In the genomic region with DNA sequence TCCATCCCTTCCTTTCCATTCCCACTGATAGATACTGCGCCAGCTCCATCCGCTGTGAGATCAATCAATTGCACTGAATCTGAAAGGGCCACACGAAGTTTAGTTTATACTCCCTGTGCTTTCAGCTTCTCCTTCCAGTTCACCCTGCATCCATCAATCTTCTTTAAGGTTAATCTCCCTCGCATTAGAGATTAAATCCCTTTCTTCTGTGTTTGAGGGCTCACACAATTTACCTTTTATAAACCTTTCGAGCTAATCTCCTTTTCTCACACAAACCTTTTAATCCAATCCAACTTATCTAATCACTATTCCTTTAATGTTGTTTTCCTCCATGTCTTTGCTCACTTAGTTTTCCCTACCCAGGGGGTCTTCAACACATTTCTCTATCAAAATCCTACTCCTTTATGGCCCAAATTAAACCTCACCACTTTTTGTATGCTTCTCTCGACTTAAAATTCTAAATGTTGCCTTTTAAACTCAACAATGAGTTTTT, we compare ENCODE assay signal across 16 cellular contexts.
DNase-seq lines count a peak whose midpoint lies in the region; ATAC-seq and TF ChIP-seq lines count a peak whose summit lies in the region.
"Had no signal": no experiment of that assay in that cellular context is flagged by ENCODE, and none has a peak within 500 bp of the region (broad histone marks: within the 10 kb centered on the region; RNA-seq: fewer than 3 reads in every experiment).

No MANE protein-coding gene starts in this region.

- H3K27me3 Mint-ChIP-seq in GM23338 (ENCODE audit: insufficient read depth, low read depth, poor library complexity) (no peaks in the 10 kb centered on the region), neural progenitor cell (ENCODE audit: insufficient read depth, low read depth) (peaks cover 10% of the 10 kb centered on the region)
- H3K27me3 Mint-ChIP-seq in stimulated activated memory B cell treated with anti-CD40 and anti-IgM and Interleukin-4, amounts not matched to agents 10 μg/mL and 1 μg/mL and 100 μg/mL, for 72 hours: no peaks in the 10 kb centered on the region
- H3K27me3 Mint-ChIP-seq: CD4-positive, CD25-positive, alpha-beta regulatory T cell; CD8-positive, alpha-beta memory T cell had no signal

- H3K9me2 ChIP-seq in GM23338 (ENCODE audit: insufficient read depth): no peaks in the 10 kb centered on the region

- H3K4me3 Mint-ChIP-seq in GM23338 (no peak overlapping the region), neural progenitor cell (no peak overlapping the region)
- H3K4me3 Mint-ChIP-seq in stimulated activated memory B cell treated with anti-CD40 and anti-IgM and Interleukin-4, amounts not matched to agents 10 μg/mL and 1 μg/mL and 100 μg/mL, for 72 hours: no peak overlapping the region
- H3K4me3 Mint-ChIP-seq: CD4-positive, CD25-positive, alpha-beta regulatory T cell; CD8-positive, alpha-beta memory T cell had no signal

- H3K9ac ChIP-seq in neural progenitor cell: no peak overlapping the region

- H3K9me3 Mint-ChIP-seq in GM23338: no peaks in the 10 kb centered on the region
- no peaks in the 10 kb centered on the region for H3K9me3 Mint-ChIP-seq in neural progenitor cell
- H3K9me3 Mint-ChIP-seq in stimulated activated memory B cell treated with anti-CD40 and anti-IgM and Interleukin-4, amounts not matched to agents 10 μg/mL and 1 μg/mL and 100 μg/mL, for 72 hours: no peaks in the 10 kb centered on the region
- H3K9me3 Mint-ChIP-seq: CD8-positive, alpha-beta memory T cell had no signal

- H3F3A ChIP-seq in GM23338 (replicated peaks; ENCODE audit: low read depth): no peaks in the 10 kb centered on the region
- peaks cover 3% of the 10 kb centered on the region for H3F3A ChIP-seq in neural progenitor cell (ENCODE audit: low read depth)

- H3K36me3 ChIP-seq in GM23338 (ENCODE audit: insufficient read depth) (no peaks in the 10 kb centered on the region), WERI-Rb-1 (no peaks in the 10 kb centered on the region), neural progenitor cell (no peaks in the 10 kb centered on the region), gastroesophageal sphincter (no peaks in the 10 kb centered on the region)
- H3K36me3 ChIP-seq: BE2C, HAP-1 had no signal

- no peak for TF ChIP-seq POLR2A in gastroesophageal sphincter (IDR thresholded peaks at IDR 0.05)

- H3K79me2 ChIP-seq in GM23338 (replicated peaks; ENCODE audit: insufficient read depth) (no peaks in the 10 kb centered on the region), neural progenitor cell (ENCODE audit: low read depth) (no peaks in the 10 kb centered on the region)

- WGBS in gastroesophageal sphincter (ENCODE audit: low coverage in 1 of 2), 2 donors: 70 to 81% methylated on average over 6 of the region's 6 CpGs

- H3K27ac ChIP-seq in GM23338 (ENCODE audit: low read depth) (no peak overlapping the region), WERI-Rb-1 (no peak overlapping the region), neural progenitor cell (no peak overlapping the region), gastroesophageal sphincter (no peak overlapping the region)

- no peak overlapping the region for H3K4me3 ChIP-seq in GM23338
- H3K4me3 ChIP-seq in WERI-Rb-1 (ENCODE audit: low read depth, low read length): no peak overlapping the region
- no peak overlapping the region for H3K4me3 ChIP-seq in neural progenitor cell
- no peak overlapping the region for H3K4me3 ChIP-seq in gastroesophageal sphincter
- H3K4me3 ChIP-seq: GM12878, HAP-1 had no signal

- H3K4me2 ChIP-seq in GM23338 (no peak overlapping the region), neural progenitor cell (no peak overlapping the region)

- ATAC-seq in GM23338 (no peak), gastroesophageal sphincter (no peak)
- ATAC-seq in stimulated activated memory B cell treated with anti-CD40 and anti-IgM and Interleukin-4, amounts not matched to agents 10 μg/mL and 1 μg/mL and 100 μg/mL, for 72 hours: no peak
- ATAC-seq: GM12878 had no signal

- no peaks in the 10 kb centered on the region for H4K20me1 ChIP-seq in GM23338 (replicated peaks; ENCODE audit: insufficient read depth)
- H4K20me1 ChIP-seq in neural progenitor cell (ENCODE audit: low read depth): no peaks in the 10 kb centered on the region

- no peaks in the 10 kb centered on the region for H3K27me3 ChIP-seq in GM23338 (ENCODE audit: insufficient read depth)
- no peaks in the 10 kb centered on the region for H3K27me3 ChIP-seq in WERI-Rb-1 (ENCODE audit: insufficient read depth, low read depth, severe bottlenecking)
- H3K27me3 ChIP-seq in neural progenitor cell: peaks cover 51% of the 10 kb centered on the region
- H3K27me3 ChIP-seq in gastroesophageal sphincter: no peaks in the 10 kb centered on the region
- H3K27me3 ChIP-seq: BE2C had no signal

- no peak for TF ChIP-seq CTCF in GM23338 (conservative IDR thresholded peaks at IDR 0.05; ENCODE audit: low read depth in 2 of 2)
- no peak for TF ChIP-seq CTCF in WERI-Rb-1 (IDR thresholded peaks at IDR 0.05; ENCODE audit: low read depth, low read length)
- TF ChIP-seq CTCF in neural progenitor cell (IDR thresholded peaks at IDR 0.05): no peak
- no peak for TF ChIP-seq CTCF in gastroesophageal sphincter (IDR thresholded peaks at IDR 0.05)

- H3K36me3 Mint-ChIP-seq in GM23338 (ENCODE audit: low read depth) (no peaks in the 10 kb centered on the region), neural progenitor cell (no peaks in the 10 kb centered on the region)
- no peaks in the 10 kb centered on the region for H3K36me3 Mint-ChIP-seq in stimulated activated memory B cell treated with anti-CD40 and anti-IgM and Interleukin-4, amounts not matched to agents 10 μg/mL and 1 μg/mL and 100 μg/mL, for 72 hours
- H3K36me3 Mint-ChIP-seq: CD4-positive, CD25-positive, alpha-beta regulatory T cell; CD8-positive, alpha-beta memory T cell had no signal

- no peak for TF ChIP-seq EP300 in gastroesophageal sphincter (IDR thresholded peaks at IDR 0.05)

- H3K4me1 ChIP-seq in GM23338 (ENCODE audit: insufficient read depth) (no peaks in the 10 kb centered on the region), neural progenitor cell (peaks cover 6% of the 10 kb centered on the region), gastroesophageal sphincter (peaks cover 0 to 6% (median 0%) of the 10 kb centered on the region in 3 donors)
- H3K4me1 ChIP-seq: HAP-1 had no signal

- H3K9me3 ChIP-seq in WERI-Rb-1 (ENCODE audit: severe bottlenecking): no peaks in the 10 kb centered on the region
- H3K9me3 ChIP-seq in neural progenitor cell (ENCODE audit: low read depth): no peaks in the 10 kb centered on the region
- no peaks in the 10 kb centered on the region for H3K9me3 ChIP-seq in gastroesophageal sphincter
- H3K9me3 ChIP-seq: BE2C, Caco-2 had no signal

- H3K4me1 Mint-ChIP-seq in GM23338 (no peaks in the 10 kb centered on the region), neural progenitor cell (peaks cover 6% of the 10 kb centered on the region)
- H3K4me1 Mint-ChIP-seq in stimulated activated memory B cell treated with anti-CD40 and anti-IgM and Interleukin-4, amounts not matched to agents 10 μg/mL and 1 μg/mL and 100 μg/mL, for 72 hours: no peaks in the 10 kb centered on the region
- H3K4me1 Mint-ChIP-seq: CD4-positive, CD25-positive, alpha-beta regulatory T cell; CD8-positive, alpha-beta memory T cell had no signal

- peak overlapping the region; percentile 61; the same call in 1 of the 2 replicates for H2AFZ ChIP-seq in GM23338
- no peak overlapping the region for H2AFZ ChIP-seq in neural progenitor cell (replicated peaks)

- no peak for DNase-seq in GM23338 (ENCODE audit: low spot score)
- peak; percentile 50 for DNase-seq in WERI-Rb-1
- peak; percentile 50 for DNase-seq in neural progenitor cell (ENCODE audit: low spot score)
- DNase-seq in activated gamma-delta T cell treated with Interleukin-2 at 50 U/mL for 16 hours: no peak
- no peak for DNase-seq in NOMO-1 treated with DMSO at 0.1 percent for 48 hours (lab: John Stamatoyannopoulos, UW; ENCODE audit: unreplicated experiment)
- DNase-seq: ACHN; BE2C; C1 segment of cervical spinal cord; Caco-2; CD4-positive, CD25-positive, alpha-beta regulatory T cell; CD8-positive, alpha-beta memory T cell; DMS79 treated with DMSO at 0.1 percent for 48 hours had no signal

- no peak overlapping the region for H3K27ac Mint-ChIP-seq in GM23338
- H3K27ac Mint-ChIP-seq in neural progenitor cell: no peak overlapping the region
- H3K27ac Mint-ChIP-seq in stimulated activated memory B cell treated with anti-CD40 and anti-IgM and Interleukin-4, amounts not matched to agents 10 μg/mL and 1 μg/mL and 100 μg/mL, for 72 hours: no peak overlapping the region
- H3K27ac Mint-ChIP-seq: CD8-positive, alpha-beta memory T cell had no signal

TF ChIP-seq in GM23338, 12 proteins besides CTCF, POLR2A, EP300 and RAD21 (continues in another document):
- TF ChIP-seq, protein P1, sequence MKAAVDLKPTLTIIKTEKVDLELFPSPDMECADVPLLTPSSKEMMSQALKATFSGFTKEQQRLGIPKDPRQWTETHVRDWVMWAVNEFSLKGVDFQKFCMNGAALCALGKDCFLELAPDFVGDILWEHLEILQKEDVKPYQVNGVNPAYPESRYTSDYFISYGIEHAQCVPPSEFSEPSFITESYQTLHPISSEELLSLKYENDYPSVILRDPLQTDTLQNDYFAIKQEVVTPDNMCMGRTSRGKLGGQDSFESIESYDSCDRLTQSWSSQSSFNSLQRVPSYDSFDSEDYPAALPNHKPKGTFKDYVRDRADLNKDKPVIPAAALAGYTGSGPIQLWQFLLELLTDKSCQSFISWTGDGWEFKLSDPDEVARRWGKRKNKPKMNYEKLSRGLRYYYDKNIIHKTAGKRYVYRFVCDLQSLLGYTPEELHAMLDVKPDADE (IDR thresholded peaks at IDR 0.05): no peak
- TF ChIP-seq EZH2 (IDR thresholded peaks at IDR 0.05; ENCODE audit: low read depth, unreplicated experiment) (no peak), POLR2AphosphoS5 (IDR thresholded peaks at IDR 0.05; ENCODE audit: low read depth) (no peak)

Comparison
In these comparisons a context has a peak if more than half of its experiments do, and no peak if none do; other contexts are left out.
1. DNase-seq: peak in WERI-Rb-1 (single experiment) and neural progenitor cell (single experiment); none in GM23338 (single experiment), activated gamma-delta T cell treated with Interleukin-2 at 50 U/mL for 16 hours (single experiment) and NOMO-1 treated with DMSO at 0.1 percent for 48 hours (single experiment).